8 cellular contexts compared by ENCODE assay signal in genomic region chr1:41739061-41739955, GRCh38.
DNase-seq lines count a peak whose midpoint lies in the region; ATAC-seq and TF ChIP-seq lines count a peak whose summit lies in the region.

No MANE protein-coding gene starts in this region.

- H3K4me1 ChIP-seq in right lobe of liver: peaks cover 0 to 4% (median 0%) of the 10 kb centered on the region in 4 donors

- H3K4me3 Mint-ChIP-seq in brain: no peak overlapping the region

- H3K4me1 Mint-ChIP-seq in brain: peaks cover 46% of the 10 kb centered on the region

- peak overlapping the region in 2 of 3 donors; percentile 38 to 70 for H3K27ac ChIP-seq in right lobe of liver

- TF ChIP-seq CTCF in brain (conservative IDR thresholded peaks at IDR 0.05) (no peak), right lobe of liver (IDR thresholded peaks at IDR 0.05) (no peak)

- intact Hi-C loops in right lobe of liver (cut with DNase I): no loop called here

- no peaks in the 10 kb centered on the region for H3K27me3 Mint-ChIP-seq in brain

- no peaks in the 10 kb centered on the region for H3K27me3 ChIP-seq in right lobe of liver

- H3K27ac Mint-ChIP-seq in brain: peak overlapping the region in 3 of 5 experiments; percentile 40 to 66 (median 47)

- no peaks in the 10 kb centered on the region for H3K9me3 ChIP-seq in right lobe of liver

- ATAC-seq in GM18511 (IDR thresholded peaks at IDR 0.05; ENCODE audit: unreplicated experiment) (peak; percentile 66), HG03342 (IDR thresholded peaks at IDR 0.05; ENCODE audit: unreplicated experiment) (peak; percentile 50), right lobe of liver (peak; percentile 72 to 84 (median 78)), HG03025 (IDR thresholded peaks at IDR 0.05; ENCODE audit: low FRiP score, unreplicated experiment) (no peak)

- no peak for TF ChIP-seq POLR2A in right lobe of liver (IDR thresholded peaks at IDR 0.05)

- WGBS in right lobe of liver (ENCODE audit: insufficient coverage, low coverage, low lambda C conversion rate, missing lambda C conversion rate): 38% methylated on average over 9 of the region's 21 CpGs

- DNase-seq in UCSD-AML1 (lab: John Stamatoyannopoulos, UW; ENCODE audit: unreplicated experiment) (peak; percentile 90), right lobe of liver (peak; percentile 80 to 86 (median 83)), NCI-H146 treated with DMSO at 0.1 percent for 48 hours (lab: John Stamatoyannopoulos, UW; ENCODE audit: unreplicated experiment) (no peak)
- DNase-seq in stimulated activated CD8-positive, alpha-beta memory T cell treated with anti-CD3 and anti-CD28 coated beads, Interleukin-15, amount 100 ng/mL, for 24 hours (ENCODE audit: low read depth): peak; percentile 57

- no peaks in the 10 kb centered on the region for H3K36me3 ChIP-seq in right lobe of liver

- H3K36me3 Mint-ChIP-seq in brain: no peaks in the 10 kb centered on the region

- no peak overlapping the region for H3K4me3 ChIP-seq in right lobe of liver

- H3K9me3 Mint-ChIP-seq in brain: peaks cover 0 to under 1% (median 0%) of the 10 kb centered on the region in 5 experiments
